9 cellular contexts compared by ENCODE assay signal in genomic region chr13:32639502-32640105, GRCh38. TPM values are rescaled to one million over a fixed set of nuclear protein-coding genes. Genes with fewer than 3 reads are reported as not detected.
DNase-seq lines count a peak whose midpoint lies in the region; ATAC-seq and TF ChIP-seq lines count a peak whose summit lies in the region.
"Had no signal": no experiment of that assay in that cellular context is flagged by ENCODE, and none has a peak within 500 bp of the region (broad histone marks: within the 10 kb centered on the region; RNA-seq: fewer than 3 reads in every experiment).

No MANE protein-coding gene starts in this region.

- H3K4me1 Mint-ChIP-seq in endothelial cell (ENCODE audit: unreplicated experiment) = peaks cover 41% of the 10 kb centered on the region

- no peaks in the 10 kb centered on the region for H3K36me3 Mint-ChIP-seq in endothelial cell (ENCODE audit: low read depth, unreplicated experiment)
- H3K36me3 Mint-ChIP-seq: activated naive CD4-positive, alpha-beta T cell treated with anti-CD3 and anti-CD28 coated beads, Interleukin-2, amount 50 U/mL, for 24 hours had no signal

- ATAC-seq in thoracic aorta (ENCODE audit: insufficient number of reproducible peaks, low FRiP score, low read depth) = no peak

- H3K27ac ChIP-seq in thoracic aorta = no peak overlapping the region

- H3K27ac Mint-ChIP-seq in endothelial cell (ENCODE audit: unreplicated experiment) = no peak overlapping the region
- H3K27ac Mint-ChIP-seq: activated naive CD4-positive, alpha-beta T cell treated with anti-CD3 and anti-CD28 coated beads, Interleukin-2, amount 50 U/mL, for 24 hours had no signal

- peaks cover 0 to 5% of the 10 kb centered on the region in 2 donors for H3K4me1 ChIP-seq in thoracic aorta (ENCODE audit: control insufficient read depth in 1 of 2, low read depth in 2 of 2)

- no peaks in the 10 kb centered on the region for H3K27me3 ChIP-seq in thoracic aorta (replicated peaks; ENCODE audit: insufficient read depth)

- H3K27me3 Mint-ChIP-seq in endothelial cell (ENCODE audit: unreplicated experiment) = peaks cover 3% of the 10 kb centered on the region
- H3K27me3 Mint-ChIP-seq: activated naive CD4-positive, alpha-beta T cell treated with anti-CD3 and anti-CD28 coated beads, Interleukin-2, amount 50 U/mL, for 24 hours had no signal

- TF ChIP-seq CTCF in endothelial cell (IDR thresholded peaks at IDR 0.05; ENCODE audit: unreplicated experiment) (peak; percentile 75), thoracic aorta (IDR thresholded peaks at IDR 0.05) (peak; percentile 76)

- no peak overlapping the region for H3K4me3 ChIP-seq in thoracic aorta

- H3K36me3 ChIP-seq in thoracic aorta = no peaks in the 10 kb centered on the region

- no peak overlapping the region for H3K4me3 Mint-ChIP-seq in endothelial cell (ENCODE audit: unreplicated experiment)
- H3K4me3 Mint-ChIP-seq: activated naive CD4-positive, alpha-beta T cell treated with anti-CD3 and anti-CD28 coated beads, Interleukin-2, amount 50 U/mL, for 24 hours had no signal

- H3K9me3 Mint-ChIP-seq in endothelial cell (ENCODE audit: unreplicated experiment) = no peaks in the 10 kb centered on the region
- H3K9me3 Mint-ChIP-seq: activated naive CD4-positive, alpha-beta T cell treated with anti-CD3 and anti-CD28 coated beads, Interleukin-2, amount 50 U/mL, for 24 hours had no signal

- no peaks in the 10 kb centered on the region for H3K9me3 ChIP-seq in thoracic aorta

- DNase-seq in EH (ENCODE audit: low read depth) (peak; percentile 73), H4 (ENCODE audit: low spot score) (peak; percentile 29), NCI-H2227 (lab: John Stamatoyannopoulos, UW; ENCODE audit: unreplicated experiment) (peak; percentile 50), endothelial cell (ENCODE audit: low spot score) (peak; percentile 26), mucosa of gallbladder (ENCODE audit: low spot score) (peak; percentile 61), thoracic aorta (ENCODE audit: low spot score) (peak; percentile 10), ecto neural progenitor cell (ENCODE audit: low spot score) (no peak)
- DNase-seq in activated CD4-positive, alpha-beta T cell treated with anti-CD3 and anti-CD28 coated beads, Interleukin-2, amount 50 U/mL, for 1 hour = peak; percentile 46

RNA-seq across cellular contexts. Expression of gene PDS5B, which starts 53.4 kb away (rescaled TPM):
- total RNA-seq in H4 (2014; rRNA removed; shearing (Covaris generic)) = 13.4 and 13.7 TPM in 2 replicates
- 72.3 TPM for total RNA-seq in endothelial cell (ENCODE audit: unreplicated experiment)
- total RNA-seq in mucosa of gallbladder = 35.8 TPM
- 10 to 100 TPM; 44.0 to 47.1 TPM for total RNA-seq in thoracic aorta
